In the genomic region with DNA sequence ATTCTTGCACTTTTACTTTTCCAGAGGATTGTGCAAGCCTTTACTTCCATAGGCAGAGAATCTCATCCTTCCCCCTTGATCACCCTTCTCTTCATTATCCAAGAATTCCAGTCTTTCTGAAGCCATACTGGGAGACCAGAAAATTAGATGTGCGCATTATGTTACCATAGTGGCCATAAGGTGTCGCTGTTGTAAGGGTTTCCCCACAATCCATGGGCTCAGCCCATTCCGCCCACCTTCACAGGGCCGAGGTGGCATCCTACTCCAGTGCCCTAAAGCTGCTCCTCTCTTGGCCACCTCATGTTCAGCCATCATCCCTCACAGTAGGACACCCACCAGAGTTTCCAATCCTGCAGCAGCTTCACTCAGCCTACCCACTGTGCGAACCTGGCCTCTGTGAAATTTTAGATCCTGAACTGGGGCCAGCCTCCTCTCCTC, we compare ENCODE assay signal across 8 cellular contexts. TPM values are rescaled to one million over a fixed set of nuclear protein-coding genes. Genes with fewer than 3 reads are reported as not detected.
DNase-seq lines count a peak whose midpoint lies in the region; ATAC-seq and TF ChIP-seq lines count a peak whose summit lies in the region.

No MANE protein-coding gene starts in this region.

- no peak overlapping the region for H3K4me3 ChIP-seq in AG04449 (ENCODE audit: low read depth, low read length)
- H3K4me3 ChIP-seq in upper lobe of right lung = no peak overlapping the region

- DNase-seq in AG04449 (ENCODE audit: low read depth, low spot score) = no peak
- DNase-seq in OCI-M1 (lab: John Stamatoyannopoulos, UW) = peak; percentile 34
- DNase-seq in cerebellar cortex (ENCODE audit: low spot score) = peak; percentile 77
- DNase-seq in lung microvascular endothelial cell (ENCODE audit: low read depth in 2 of 2) = peak; percentile 57 to 71
- DNase-seq in upper lobe of right lung = no peak

- POLR2A ChIA-PET in AG04449 (lab: Yijun Ruan, JAX) = no interaction called here

- CTCF ChIA-PET in AG04449 (lab: Yijun Ruan, JAX) = interaction anchor here (0.8 to 6.4 kb wide), 16 partner anchors 8 to 275 kb away, joined by 3 to 67 read pairs (median 7); no protein-coding TSS in a partner anchor

- peaks cover 28% of the 10 kb centered on the region for H3K4me1 ChIP-seq in upper lobe of right lung

- no peaks in the 10 kb centered on the region for H3K9me3 ChIP-seq in upper lobe of right lung

- no peaks in the 10 kb centered on the region for H3K27me3 ChIP-seq in upper lobe of right lung

- TF ChIP-seq CTCF in AG04449 (IDR thresholded peaks at IDR 0.05; ENCODE audit: insufficient read depth, low read length, missing control alignments) = peak; percentile 59
- peak; percentile 70 for TF ChIP-seq CTCF in GM12872 (IDR thresholded peaks at IDR 0.05; ENCODE audit: insufficient read depth, low read depth, low read length)
- peak; percentile 60 for TF ChIP-seq CTCF in upper lobe of right lung (IDR thresholded peaks at IDR 0.05)

- no peak overlapping the region for H3K27ac ChIP-seq in upper lobe of right lung

- peak; percentile 82 for ATAC-seq in upper lobe of right lung
- no peak for ATAC-seq in GM18909 (IDR thresholded peaks at IDR 0.05; ENCODE audit: poor library complexity, unreplicated experiment)
- ATAC-seq in GM19463 (IDR thresholded peaks at IDR 0.05; ENCODE audit: unreplicated experiment) = no peak

- intact Hi-C loops in upper lobe of right lung (cut with DNase I) = no loop called here

- H3K36me3 ChIP-seq in upper lobe of right lung = peaks cover 93% of the 10 kb centered on the region

RNA-seq across cellular contexts. Expression of a gene that starts 35.0 kb away (rescaled TPM):
- total RNA-seq in lung microvascular endothelial cell (33.3 and 55.6 TPM in 2 replicates), upper lobe of right lung (1,018 TPM)

RNA-seq across cellular contexts. Expression of a gene that starts 37.1 kb away (rescaled TPM):
- total RNA-seq in lung microvascular endothelial cell = 224 and 247 TPM in 2 replicates
- total RNA-seq in upper lobe of right lung = 261 TPM

Comparison
In these comparisons a context has a peak if more than half of its experiments do, and no peak if none do; other contexts are left out.
1. DNase-seq: peak in OCI-M1 (single experiment), cerebellar cortex (single experiment) and lung microvascular endothelial cell (2 of 2); none in AG04449 (single experiment) and upper lobe of right lung (single experiment).
2. RNA of a gene that starts 35.0 kb away (total RNA-seq): 1,018 TPM in upper lobe of right lung (single experiment); 33.3 to 55.6 TPM in lung microvascular endothelial cell; every median in the first group is over 10 times any median in the second.
3. Peak in every context shown above with its lines, with median percentiles within 50 percentile points of each other: CTCF ChIP-seq.